Comparison of ENCODE assay signal across 16 cellular contexts in genomic region chr13:27106144-27106543, GRCh38.
DNase-seq lines count a peak whose midpoint lies in the region; ATAC-seq, FAIRE-seq and TF ChIP-seq lines count a peak whose summit lies in the region.
"Had no signal": no experiment of that assay in that cellular context is flagged by ENCODE, and none has a peak within 500 bp of the region (broad histone marks: within the 10 kb centered on the region; RNA-seq: fewer than 3 reads in every experiment).

No MANE protein-coding gene starts in this region.

- H3K9me3 ChIP-seq in smooth muscle cell (replicated peaks; ENCODE audit: low read depth) = no peaks in the 10 kb centered on the region
- H3K9me3 ChIP-seq: Caco-2 had no signal

- peaks cover 2% of the 10 kb centered on the region for H3K36me3 ChIP-seq in smooth muscle cell (ENCODE audit: low read depth)

- ATAC-seq in WTC11 = no peak
- peak; percentile 55 for ATAC-seq in stimulated activated effector memory CD8-positive, alpha-beta T cell treated with anti-CD3 and anti-CD28 coated beads, Interleukin-12 subunit alpha, Interleukin-12 subunit beta, amount 100 ng/mL, for 72 hours
- ATAC-seq: CD8-positive, alpha-beta T cell; GM23338; HCT116 had no signal

- FAIRE-seq in RCC 7860 (lab: Jason Lieb, UNC) = no peak

- H3K27me3 ChIP-seq in smooth muscle cell (ENCODE audit: low read depth) = no peaks in the 10 kb centered on the region

- peak overlapping the region; percentile 47 for H3K27ac Mint-ChIP-seq in activated naive CD4-positive, alpha-beta T cell treated with anti-CD3 and anti-CD28 coated beads, Interleukin-2, amount 50 U/mL, for 24 hours
- H3K27ac Mint-ChIP-seq in WTC11 = peak overlapping the region; percentile 53; the same call in 1 of the 2 replicates
- H3K27ac Mint-ChIP-seq in stimulated activated effector memory CD8-positive, alpha-beta T cell treated with anti-CD3 and anti-CD28 coated beads, Interleukin-12 subunit alpha, Interleukin-12 subunit beta, amount 100 ng/mL, for 72 hours = no peak overlapping the region
- H3K27ac Mint-ChIP-seq: CD4-positive, CD25-positive, alpha-beta regulatory T cell; CD8-positive, alpha-beta T cell; GM23338; H9 had no signal

- WGBS in smooth muscle cell (ENCODE audit: low lambda C conversion rate) = 99% methylated on average over 5 of the region's 5 CpGs

- H3K79me2 ChIP-seq in smooth muscle cell (ENCODE audit: low read depth) = peaks cover 27% of the 10 kb centered on the region

- no peak for TF ChIP-seq CTCF in WTC11 (IDR thresholded peaks at IDR 0.05)
- no peak for TF ChIP-seq CTCF in smooth muscle cell (IDR thresholded peaks at IDR 0.05; ENCODE audit: borderline replicate concordance, insufficient read depth, poor library complexity, severe bottlenecking)

- POLR2A ChIA-PET in WTC11 (lab: Charles Lee) = no interaction called here

- H3K4me3 Mint-ChIP-seq in activated naive CD4-positive, alpha-beta T cell treated with anti-CD3 and anti-CD28 coated beads, Interleukin-2, amount 50 U/mL, for 24 hours = no peak overlapping the region
- no peak overlapping the region for H3K4me3 Mint-ChIP-seq in WTC11
- H3K4me3 Mint-ChIP-seq in stimulated activated effector memory CD8-positive, alpha-beta T cell treated with anti-CD3 and anti-CD28 coated beads, Interleukin-12 subunit alpha, Interleukin-12 subunit beta, amount 100 ng/mL, for 72 hours = no peak overlapping the region
- H3K4me3 Mint-ChIP-seq: CD4-positive, CD25-positive, alpha-beta regulatory T cell; CD8-positive, alpha-beta T cell; GM23338; H9 had no signal

- peaks cover 45% of the 10 kb centered on the region for H4K20me1 ChIP-seq in smooth muscle cell (ENCODE audit: low read depth)

- H3K4me1 Mint-ChIP-seq in activated naive CD4-positive, alpha-beta T cell treated with anti-CD3 and anti-CD28 coated beads, Interleukin-2, amount 50 U/mL, for 24 hours = peaks cover 26% of the 10 kb centered on the region
- no peaks in the 10 kb centered on the region for H3K4me1 Mint-ChIP-seq in WTC11
- peaks cover 11% of the 10 kb centered on the region for H3K4me1 Mint-ChIP-seq in stimulated activated effector memory CD8-positive, alpha-beta T cell treated with anti-CD3 and anti-CD28 coated beads, Interleukin-12 subunit alpha, Interleukin-12 subunit beta, amount 100 ng/mL, for 72 hours
- H3K4me1 Mint-ChIP-seq: GM23338, H9 had no signal

- H3K36me3 Mint-ChIP-seq in activated naive CD4-positive, alpha-beta T cell treated with anti-CD3 and anti-CD28 coated beads, Interleukin-2, amount 50 U/mL, for 24 hours = peaks cover 23% of the 10 kb centered on the region
- H3K36me3 Mint-ChIP-seq in WTC11 = peaks cover 19% of the 10 kb centered on the region
- H3K36me3 Mint-ChIP-seq in stimulated activated effector memory CD8-positive, alpha-beta T cell treated with anti-CD3 and anti-CD28 coated beads, Interleukin-12 subunit alpha, Interleukin-12 subunit beta, amount 100 ng/mL, for 72 hours = peaks cover 65% of the 10 kb centered on the region

- H3K27me3 Mint-ChIP-seq in activated naive CD4-positive, alpha-beta T cell treated with anti-CD3 and anti-CD28 coated beads, Interleukin-2, amount 50 U/mL, for 24 hours = no peaks in the 10 kb centered on the region
- no peaks in the 10 kb centered on the region for H3K27me3 Mint-ChIP-seq in WTC11 (ENCODE audit: low read depth)
- H3K27me3 Mint-ChIP-seq: CD4-positive, CD25-positive, alpha-beta regulatory T cell had no signal

- H3K9me3 Mint-ChIP-seq in activated naive CD4-positive, alpha-beta T cell treated with anti-CD3 and anti-CD28 coated beads, Interleukin-2, amount 50 U/mL, for 24 hours = no peaks in the 10 kb centered on the region
- H3K9me3 Mint-ChIP-seq in WTC11 = no peaks in the 10 kb centered on the region
- H3K9me3 Mint-ChIP-seq in stimulated activated effector memory CD8-positive, alpha-beta T cell treated with anti-CD3 and anti-CD28 coated beads, Interleukin-12 subunit alpha, Interleukin-12 subunit beta, amount 100 ng/mL, for 72 hours = no peaks in the 10 kb centered on the region
- H3K9me3 Mint-ChIP-seq: CD8-positive, alpha-beta T cell; GM23338; H9 had no signal

- H3K4me2 ChIP-seq in smooth muscle cell = no peak overlapping the region
- H3K4me2 ChIP-seq: GM23338 had no signal

- no peak for DNase-seq in activated naive CD4-positive, alpha-beta T cell treated with anti-CD3 and anti-CD28 coated beads, Interleukin-2, amount 50 U/mL, for 16 hours
- DNase-seq in WTC11 (ENCODE audit: low spot score) (no peak), smooth muscle cell (lab: John Stamatoyannopoulos, UW; ENCODE audit: unreplicated experiment) (no peak), RCC 7860 (ENCODE audit: low spot score) (no peak)
- no peak for DNase-seq in stimulated activated effector memory CD8-positive, alpha-beta T cell treated with anti-CD3 and anti-CD28 coated beads, Interleukin-12 subunit alpha, Interleukin-12 subunit beta, amount 100 ng/mL, for 72 hours (ENCODE audit: low spot score in 2 of 2)
- DNase-seq: 8988T; C1 segment of cervical spinal cord; Caco-2; CD4-positive, CD25-positive, alpha-beta regulatory T cell; CD8-positive, alpha-beta T cell; DMS153; DND-41; H9 had no signal

- H3K4me1 ChIP-seq in smooth muscle cell (ENCODE audit: low read depth) = no peaks in the 10 kb centered on the region
- H3K4me1 ChIP-seq: Caco-2 had no signal

- no peak overlapping the region for H2AFZ ChIP-seq in smooth muscle cell (ENCODE audit: low read depth)
- H2AFZ ChIP-seq: GM23338 had no signal

- no peak overlapping the region for H3K4me3 ChIP-seq in smooth muscle cell
- H3K4me3 ChIP-seq: GM23338 had no signal

- no peaks in the 10 kb centered on the region for H3F3A ChIP-seq in smooth muscle cell (ENCODE audit: low read depth)

- H3K9ac ChIP-seq in smooth muscle cell (ENCODE audit: low read depth) = no peak overlapping the region

- no peak overlapping the region for H3K27ac ChIP-seq in smooth muscle cell (ENCODE audit: low read depth)

- CTCF ChIA-PET in WTC11 (lab: Charles Lee) = no interaction called here

TF ChIP-seq in WTC11, 78 proteins besides CTCF, POLR2A, EP300 and RAD21:
- TF ChIP-seq ATF2 (CRISPR knock-in tag; IDR thresholded peaks at IDR 0.05; ENCODE audit: borderline replicate concordance, low read depth) (no peak), EMX1 (CRISPR knock-in tag; IDR thresholded peaks at IDR 0.05) (no peak), NR3C1 (CRISPR knock-in tag; conservative IDR thresholded peaks at IDR 0.05; ENCODE audit: low read depth) (no peak), CREM (CRISPR knock-in tag; IDR thresholded peaks at IDR 0.05) (no peak), ZNF671 (CRISPR knock-in tag; IDR thresholded peaks at IDR 0.05) (no peak)
- TF ChIP-seq, protein P1, sequence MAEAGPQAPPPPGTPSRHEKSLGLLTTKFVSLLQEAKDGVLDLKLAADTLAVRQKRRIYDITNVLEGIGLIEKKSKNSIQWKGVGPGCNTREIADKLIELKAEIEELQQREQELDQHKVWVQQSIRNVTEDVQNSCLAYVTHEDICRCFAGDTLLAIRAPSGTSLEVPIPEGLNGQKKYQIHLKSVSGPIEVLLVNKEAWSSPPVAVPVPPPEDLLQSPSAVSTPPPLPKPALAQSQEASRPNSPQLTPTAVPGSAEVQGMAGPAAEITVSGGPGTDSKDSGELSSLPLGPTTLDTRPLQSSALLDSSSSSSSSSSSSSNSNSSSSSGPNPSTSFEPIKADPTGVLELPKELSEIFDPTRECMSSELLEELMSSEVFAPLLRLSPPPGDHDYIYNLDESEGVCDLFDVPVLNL (CRISPR knock-in tag; IDR thresholded peaks at IDR 0.05; ENCODE audit: borderline replicate concordance, low read depth) = no peak
TF ChIP-seq in WTC11: peak in this region for 0.
